In genomic region chr11:7520981-7521487, GRCh38 we compare ENCODE assay signal across 1 cellular context.
TF ChIP-seq lines count a peak whose summit lies in the region.

No MANE protein-coding gene starts in this region.

TF ChIP-seq in GM12878, 131 proteins besides CTCF, POLR2A, EP300 and RAD21 (continued from another document):
- TF ChIP-seq NKRF (conservative IDR thresholded peaks at IDR 0.05), result no peak; the same call in 1 of the 2 replicates
- peak; percentile 10; the same call in 1 of the 2 replicates for TF ChIP-seq MEF2A (IDR thresholded peaks at IDR 0.05; ENCODE audit: insufficient read depth, low read depth, low read length)
- 0 out of 4 replicates have a peak, but pooled peaks of 1 of the 2 experiments have one; percentile 38 for TF ChIP-seq ETV6 (conservative IDR thresholded peaks at IDR 0.05 in 1 of 2, IDR thresholded peaks at IDR 0.05 in 1 of 2; ENCODE audit: borderline replicate concordance in 1 of 2, low read depth in 1 of 2)
- peak; percentile 82 for TF ChIP-seq NBN (IDR thresholded peaks at IDR 0.05)
- no peak for TF ChIP-seq ZSCAN29 (IDR thresholded peaks at IDR 0.05)
